ENCODE assay signal across 26 cellular contexts in the genomic region with DNA sequence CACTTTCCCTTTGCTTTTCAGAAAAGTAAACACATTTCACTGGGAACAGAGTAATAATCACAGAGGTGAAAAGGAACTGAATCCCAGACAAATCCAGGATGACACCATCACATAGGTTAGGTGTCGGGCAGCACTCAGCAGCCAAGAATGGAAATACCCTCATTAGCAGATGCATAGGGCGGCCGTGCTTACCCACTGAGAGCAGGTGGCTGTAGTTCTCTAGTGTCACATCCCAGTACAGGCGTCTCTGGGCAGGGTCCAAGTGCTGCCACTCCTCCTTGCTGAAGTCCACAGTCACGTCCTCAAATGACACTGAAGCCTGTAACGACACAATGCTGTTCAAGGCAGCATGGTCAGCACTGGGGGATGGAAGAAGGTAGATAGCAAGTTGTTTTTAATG. TPM values are rescaled to one million over a fixed set of nuclear protein-coding genes. Genes with fewer than 3 reads are reported as not detected.
A peak's percentile ranks its signal among the peaks of the same experiment; 100 is the strongest.
DNase-seq lines count a peak whose midpoint lies in the region; ATAC-seq, FAIRE-seq and TF ChIP-seq lines count a peak whose summit lies in the region.
"Had no signal": no experiment of that assay in that cellular context is flagged by ENCODE, and none has a peak within 500 bp of the region (broad histone marks: within the 10 kb centered on the region; RNA-seq: fewer than 3 reads in every experiment).

No MANE protein-coding gene starts in this region.

- H3K27ac ChIP-seq in astrocyte (ENCODE audit: low read depth, low read length) (no peak overlapping the region), gastrocnemius medialis (peak overlapping the region; percentile 30 to 58 (median 49)), left lung (no peak overlapping the region)
- H3K27ac ChIP-seq: BLaER1, HL-60, SJCRH30 had no signal

- H3K4me3 ChIP-seq in astrocyte (ENCODE audit: insufficient read depth, low read depth, low read length), result no peak overlapping the region
- no peak overlapping the region for H3K4me3 ChIP-seq in gastrocnemius medialis
- no peak overlapping the region for H3K4me3 ChIP-seq in left lung
- H3K4me3 ChIP-seq: BLaER1, GM12878, SJCRH30 had no signal

- no peaks in the 10 kb centered on the region for H3K79me2 ChIP-seq in astrocyte (ENCODE audit: insufficient read depth, low read length)

- intact Hi-C loops in left cardiac atrium (cut with DNase I) (no loop called here), gastrocnemius medialis (cut with DNase I; ENCODE audit: low total_unique reads) (no loop called here), left lung (cut with DNase I) (no loop called here)

- ATAC-seq in left cardiac atrium (peak in 1 of 2 donors; percentile 50), gastrocnemius medialis (peak; percentile 75 to 95), left lung (no peak), HG02588 (IDR thresholded peaks at IDR 0.05; ENCODE audit: unreplicated experiment) (no peak)
- ATAC-seq: GM12878, HCT116, HepG2, Panc1 had no signal

- no peak overlapping the region for H3K9ac ChIP-seq in astrocyte (ENCODE audit: low read length)
- H3K9ac ChIP-seq: BLaER1 had no signal

- H3K9me3 Mint-ChIP-seq in astrocyte (ENCODE audit: unreplicated experiment), result peaks cover 12% of the 10 kb centered on the region
- H3K9me3 Mint-ChIP-seq: CD4-positive, alpha-beta T cell had no signal

- H4K20me1 ChIP-seq in astrocyte (ENCODE audit: insufficient read depth, low read length), result no peaks in the 10 kb centered on the region
- H4K20me1 ChIP-seq: BLaER1 had no signal

- peaks cover 3% of the 10 kb centered on the region for H3K36me3 ChIP-seq in astrocyte (ENCODE audit: insufficient read depth, low read length)
- H3K36me3 ChIP-seq in gastrocnemius medialis, result peaks cover 0 to 25% of the 10 kb centered on the region in 2 donors
- H3K36me3 ChIP-seq in left lung, result peaks cover 0 to 50% of the 10 kb centered on the region in 2 donors

- no peak for TF ChIP-seq POLR2A in GM12891 (IDR thresholded peaks at IDR 0.05; ENCODE audit: low read depth, low read length)
- TF ChIP-seq POLR2A in gastrocnemius medialis (IDR thresholded peaks at IDR 0.05), result no peak

- in situ Hi-C loops in gastrocnemius medialis (cut with MboI; ENCODE audit: low sequenced_read_pairs in 4 of 4), result no loop called here

- H3K27me3 ChIP-seq in astrocyte (ENCODE audit: insufficient read depth, low read length) (no peaks in the 10 kb centered on the region), gastrocnemius medialis (no peaks in the 10 kb centered on the region), left lung (no peaks in the 10 kb centered on the region)
- H3K27me3 ChIP-seq: SJCRH30 had no signal

- H3K27ac Mint-ChIP-seq in astrocyte (ENCODE audit: unreplicated experiment), result no peak overlapping the region
- H3K27ac Mint-ChIP-seq: CD4-positive, alpha-beta T cell had no signal

- peaks cover 28% of the 10 kb centered on the region for H3K36me3 Mint-ChIP-seq in astrocyte (ENCODE audit: low read depth, unreplicated experiment)

- no peak overlapping the region for H3K4me2 ChIP-seq in astrocyte (ENCODE audit: low read length)
- H3K4me2 ChIP-seq: BLaER1 had no signal

- FAIRE-seq in GM12891 (lab: Jason Lieb, UNC), result peak; percentile 23
- peak; percentile 94 for FAIRE-seq in astrocyte (lab: Jason Lieb, UNC)
- FAIRE-seq: GM12878, HepG2 had no signal

- no peak overlapping the region for H2AFZ ChIP-seq in astrocyte (ENCODE audit: low read depth, low read length)

- DNase-seq in GM12891 (ENCODE audit: insufficient read length, low spot score), result no peak
- DNase-seq in astrocyte (ENCODE audit: low read depth), result no peak
- peak; percentile 20 for DNase-seq in left cardiac atrium
- DNase-seq in gastrocnemius medialis, result peak; percentile 29 to 73
- no peak for DNase-seq in NCI-H1417 (lab: John Stamatoyannopoulos, UW)
- DNase-seq in left lung, result no peak
- DNase-seq: CD4-positive, alpha-beta T cell; COR-L47; DMS79 treated with DMSO at 0.1 percent for 48 hours; GOT3; KBM-7; MM.1S; NCI-H1048; NCI-H1436 treated with DMSO at 0.1 percent for 48 hours; NCI-H1930; NCI-H226; NCI-H524 treated with DMSO at 0.1 percent for 48 hours; NCI-H82; SJCRH30 had no signal

- H3K4me1 ChIP-seq in astrocyte (ENCODE audit: insufficient read depth, low read length) (no peaks in the 10 kb centered on the region), gastrocnemius medialis (no peaks in the 10 kb centered on the region), left lung (no peaks in the 10 kb centered on the region)
- H3K4me1 ChIP-seq: BLaER1, SJCRH30 had no signal

- TF ChIP-seq CTCF in astrocyte (IDR thresholded peaks at IDR 0.05; ENCODE audit: insufficient read depth, low read depth, low read length), result no peak
- TF ChIP-seq CTCF in gastrocnemius medialis (IDR thresholded peaks at IDR 0.05 in 4 of 5, conservative IDR thresholded peaks at IDR 0.05 in 1 of 5), result no peak
- no peak for TF ChIP-seq CTCF in left lung (IDR thresholded peaks at IDR 0.05)

- H3K27me3 Mint-ChIP-seq in astrocyte (ENCODE audit: low read depth, unreplicated experiment), result no peaks in the 10 kb centered on the region
- H3K27me3 Mint-ChIP-seq: CD4-positive, alpha-beta T cell had no signal

- H3K9me3 ChIP-seq in astrocyte (ENCODE audit: insufficient read depth, low read depth, low read length) (peaks cover 5% of the 10 kb centered on the region), gastrocnemius medialis (no peaks in the 10 kb centered on the region), left lung (no peaks in the 10 kb centered on the region)
- H3K9me3 ChIP-seq: SJCRH30 had no signal

- no peaks in the 10 kb centered on the region for H3K4me1 Mint-ChIP-seq in astrocyte (ENCODE audit: low read depth, unreplicated experiment)

- no peak overlapping the region for H3K4me3 Mint-ChIP-seq in astrocyte (ENCODE audit: unreplicated experiment)
- H3K4me3 Mint-ChIP-seq: CD4-positive, alpha-beta T cell had no signal

TF ChIP-seq in GM12891, 5 proteins besides CTCF, POLR2A, EP300 and RAD21:
- TF ChIP-seq TAF1 (IDR thresholded peaks at IDR 0.05; ENCODE audit: low read depth, low read length) (no peak), POU2F2 (IDR thresholded peaks at IDR 0.05; ENCODE audit: low read depth, low read length) (no peak), PAX5 (IDR thresholded peaks at IDR 0.05; ENCODE audit: insufficient read depth, low read length, severe bottlenecking) (no peak), POLR2AphosphoS5 (IDR thresholded peaks at IDR 0.05; ENCODE audit: low read depth, low read length) (no peak), SPI1 (IDR thresholded peaks at IDR 0.05; ENCODE audit: low read depth, low read length) (no peak)
TF ChIP-seq in GM12891: peak in this region for 0.

RNA-seq across cellular contexts. Expression of a gene that starts 26.9 kb away (rescaled TPM):
- polyA plus RNA-seq in GM12891 (2012; ENCODE audit: low read depth, missing spikeins), result 2.0 TPM
- 5.7 and 7.0 TPM in 2 replicates for total RNA-seq in astrocyte
- 10 to 100 TPM; 10.8 to 14.7 TPM for total RNA-seq in left cardiac atrium
- total RNA-seq in gastrocnemius medialis, result 10 to 100 TPM in 3 of 4 donors, 1 to 10 TPM in 1; 8.7 to 14.9 (median 11.7) TPM
- 10 to 100 TPM in 1 of 2 donors, 1 to 10 TPM in 1; 8.1 to 10.7 TPM for total RNA-seq in left lung

Comparison
In these comparisons a context has a peak if more than half of its experiments do, and no peak if none do; other contexts are left out.
1. DNase-seq: peak in left cardiac atrium (single experiment) and gastrocnemius medialis (2 of 2); none in GM12891 (single experiment), astrocyte (single experiment), NCI-H1417 (0 of 3) and left lung (0 of 2).
2. H3K27ac ChIP-seq: peak in gastrocnemius medialis (4 of 4); none in astrocyte (single experiment) and left lung (0 of 2).
3. ATAC-seq: peak in gastrocnemius medialis (2 of 2); none in left lung (single experiment) and HG02588 (single experiment).